In genomic region chr2:184562532-184562931, GRCh38 we compare ENCODE assay signal across 16 cellular contexts.
A peak's percentile ranks its signal among the peaks of the same experiment; 100 is the strongest.
DNase-seq lines count a peak whose midpoint lies in the region; ATAC-seq and TF ChIP-seq lines count a peak whose summit lies in the region.
"Had no signal": no experiment of that assay in that cellular context is flagged by ENCODE, and none has a peak within 500 bp of the region (broad histone marks: within the 10 kb centered on the region; RNA-seq: fewer than 3 reads in every experiment).

No MANE protein-coding gene starts in this region.

- DNase-seq in Kasumi-1 (lab: John Stamatoyannopoulos, UW) (peak; percentile 84 to 88), SKM-1 treated with dmso at 0.1 percent for 144 hours (lab: John Stamatoyannopoulos, UW; ENCODE audit: unreplicated experiment) (peak; percentile 71), fibroblast of mammary gland (ENCODE audit: low read depth) (peak; percentile 38), stromal cell of bone marrow (ENCODE audit: low read depth) (peak; percentile 5), COLO668 (lab: John Stamatoyannopoulos, UW; ENCODE audit: unreplicated experiment) (no peak)
- DNase-seq: activated CD4-positive, alpha-beta T cell treated with anti-CD3 and anti-CD28 coated beads, Interleukin-2, amount 10 ng/mL, durations not matched to agents 24 days and 14 days; activated T-cell treated with anti-CD3 and anti-CD28 coated beads, Interleukin-2, amount 50 U/mL, for 1 hour; central memory CD4-positive, alpha-beta T cell; effector memory CD8-positive, alpha-beta T cell; MM.1S; NCI-H2107; NCI-H82; right lobe of liver; stimulated activated CD4-positive, alpha-beta T cell treated with anti-CD3 and anti-CD28 coated beads, Interleukin-4, amount 100 ng/mL, for 24 hours had no signal

- H3K4me3 ChIP-seq in fibroblast of mammary gland (ENCODE audit: control insufficient read depth, low read depth, low read length): no peak overlapping the region
- H3K4me3 ChIP-seq: right lobe of liver had no signal

- no peak for TF ChIP-seq CTCF in fibroblast of mammary gland (conservative IDR thresholded peaks at IDR 0.05; ENCODE audit: control insufficient read depth, insufficient read depth, low read depth, low read length)

- ATAC-seq in HG02642 (IDR thresholded peaks at IDR 0.05; ENCODE audit: poor library complexity, unreplicated experiment) (no peak), HG03442 (IDR thresholded peaks at IDR 0.05; ENCODE audit: unreplicated experiment) (no peak)
- ATAC-seq: effector memory CD8-positive, alpha-beta T cell had no signal
